ENCODE assay signal across 8 cellular contexts in genomic region chr15:66701422-66702034, GRCh38. TPM values are rescaled to one million over a fixed set of nuclear protein-coding genes. Genes with fewer than 3 reads are reported as not detected.
A peak's percentile ranks its signal among the peaks of the same experiment; 100 is the strongest.
DNase-seq lines count a peak whose midpoint lies in the region; ATAC-seq and TF ChIP-seq lines count a peak whose summit lies in the region.

No MANE protein-coding gene starts in this region.

- H3K4me1 ChIP-seq in liver (ENCODE audit: control insufficient read depth in 4 of 4, insufficient read depth in 4 of 4, low read length in 3 of 4): peaks cover 3 to 50% (median 34%) of the 10 kb centered on the region in 4 donors

- H3K4me3 ChIP-seq in AG09309 (ENCODE audit: control insufficient read depth, low read depth, low read length) (peak overlapping the region; percentile 60), liver (ENCODE audit: low read depth in 1 of 3, low read length in 3 of 3) (peak overlapping the region; percentile 60 to 86 (median 72))

- H3K9me3 Mint-ChIP-seq in chondrocyte (ENCODE audit: low read depth): no peaks in the 10 kb centered on the region
- H3K9me3 Mint-ChIP-seq in stimulated activated naive CD8-positive, alpha-beta T cell treated with anti-CD3 and anti-CD28 coated beads, Interleukin-15, Interleukin-2, amounts not matched to agents 100 ng/mL and 50 ng/mL, for 24 hours: no peaks in the 10 kb centered on the region

- ATAC-seq in GM18867 (IDR thresholded peaks at IDR 0.05; ENCODE audit: unreplicated experiment): peak; percentile 36
- peak; percentile 8 for ATAC-seq in HG03342 (IDR thresholded peaks at IDR 0.05; ENCODE audit: unreplicated experiment)
- ATAC-seq in GM21526 (IDR thresholded peaks at IDR 0.05; ENCODE audit: low FRiP score, unreplicated experiment): no peak

- TF ChIP-seq CTCF in AG09309 (IDR thresholded peaks at IDR 0.05; ENCODE audit: control insufficient read depth, insufficient read depth, low read depth, low read length, missing control alignments) (no peak), chondrocyte (IDR thresholded peaks at IDR 0.05) (no peak), liver (IDR thresholded peaks at IDR 0.05; ENCODE audit: low read depth, low read length, missing input control) (no peak)

- no peaks in the 10 kb centered on the region for H3K27me3 Mint-ChIP-seq in chondrocyte (ENCODE audit: low read depth)
- peaks cover 25% of the 10 kb centered on the region for H3K27me3 Mint-ChIP-seq in stimulated activated naive CD8-positive, alpha-beta T cell treated with anti-CD3 and anti-CD28 coated beads, Interleukin-15, Interleukin-2, amounts not matched to agents 100 ng/mL and 50 ng/mL, for 24 hours

- H3K4me1 Mint-ChIP-seq in chondrocyte (ENCODE audit: low read depth): peaks cover 29% of the 10 kb centered on the region
- H3K4me1 Mint-ChIP-seq in stimulated activated naive CD8-positive, alpha-beta T cell treated with anti-CD3 and anti-CD28 coated beads, Interleukin-15, Interleukin-2, amounts not matched to agents 100 ng/mL and 50 ng/mL, for 24 hours (ENCODE audit: low read depth): peaks cover 24% of the 10 kb centered on the region

- no peaks in the 10 kb centered on the region for H3K9me3 ChIP-seq in liver (ENCODE audit: control insufficient read depth in 4 of 4, low read length in 3 of 4)

- under 1% methylated on average over 48 of the region's 48 CpGs for WGBS in liver

- no peaks in the 10 kb centered on the region for H3K27me3 ChIP-seq in liver (ENCODE audit: control insufficient read depth in 4 of 4, insufficient read depth in 4 of 4, low read length in 3 of 4)

- peak overlapping the region; percentile 76 to 91 for H3K27ac ChIP-seq in liver (ENCODE audit: low read depth in 1 of 2, low read length in 2 of 2)

- no peaks in the 10 kb centered on the region for H3K36me3 ChIP-seq in liver (ENCODE audit: control insufficient read depth in 4 of 4, insufficient read depth in 3 of 4, low read depth in 1 of 4, low read length in 3 of 4)

- TF ChIP-seq RAD21 in liver (IDR thresholded peaks at IDR 0.05): no peak

- H3K27ac Mint-ChIP-seq in chondrocyte (ENCODE audit: unreplicated experiment): peak overlapping the region; percentile 79
- peak overlapping the region; percentile 58 for H3K27ac Mint-ChIP-seq in stimulated activated naive CD8-positive, alpha-beta T cell treated with anti-CD3 and anti-CD28 coated beads, Interleukin-15, Interleukin-2, amounts not matched to agents 100 ng/mL and 50 ng/mL, for 24 hours

- peak overlapping the region in 1 of 2 donors; percentile 72 for H3K9ac ChIP-seq in liver (ENCODE audit: low read depth in 1 of 2, low read length in 2 of 2)

- no peak for DNase-seq in AG09309 (ENCODE audit: low read depth)
- DNase-seq in T follicular helper cell (ENCODE audit: low read depth): peak; percentile 16
- no peak for DNase-seq in chondrocyte (ENCODE audit: low spot score)

- H3K4me3 Mint-ChIP-seq in chondrocyte (ENCODE audit: unreplicated experiment): peak overlapping the region; percentile 88
- peak overlapping the region; percentile 82 for H3K4me3 Mint-ChIP-seq in stimulated activated naive CD8-positive, alpha-beta T cell treated with anti-CD3 and anti-CD28 coated beads, Interleukin-15, Interleukin-2, amounts not matched to agents 100 ng/mL and 50 ng/mL, for 24 hours

- no peaks in the 10 kb centered on the region for H3K36me3 Mint-ChIP-seq in chondrocyte (ENCODE audit: low read depth)
- no peaks in the 10 kb centered on the region for H3K36me3 Mint-ChIP-seq in stimulated activated naive CD8-positive, alpha-beta T cell treated with anti-CD3 and anti-CD28 coated beads, Interleukin-15, Interleukin-2, amounts not matched to agents 100 ng/mL and 50 ng/mL, for 24 hours (ENCODE audit: low read depth)

TF ChIP-seq in liver, 16 proteins besides CTCF, POLR2A, EP300 and RAD21:
- TF ChIP-seq TAF1 (conservative IDR thresholded peaks at IDR 0.05) (no peak), FOXA2 (IDR thresholded peaks at IDR 0.05) (no peak), EGR1 (IDR thresholded peaks at IDR 0.05; ENCODE audit: low read depth in 2 of 2) (no peak), HNF4G (IDR thresholded peaks at IDR 0.05) (no peak), RXRA (IDR thresholded peaks at IDR 0.05) (no peak), HNF4A (conservative IDR thresholded peaks at IDR 0.05) (no peak), NR2F2 (IDR thresholded peaks at IDR 0.05) (no peak), GABPA (IDR thresholded peaks at IDR 0.05 in 1 of 2, conservative IDR thresholded peaks at IDR 0.05 in 1 of 2) (no peak)
- TF ChIP-seq, protein P1, sequence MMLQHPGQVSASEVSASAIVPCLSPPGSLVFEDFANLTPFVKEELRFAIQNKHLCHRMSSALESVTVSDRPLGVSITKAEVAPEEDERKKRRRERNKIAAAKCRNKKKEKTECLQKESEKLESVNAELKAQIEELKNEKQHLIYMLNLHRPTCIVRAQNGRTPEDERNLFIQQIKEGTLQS (IDR thresholded peaks at IDR 0.05): no peak

RNA-seq across cellular contexts. Expression of gene SMAD6, which starts 0.5 kb away (rescaled TPM):
- total RNA-seq in chondrocyte (5.2 to 29.0 TPM (median 6.6 TPM) in 3 replicates), liver (10 to 100 TPM; 14.1 to 15.1 TPM)
- polyA plus RNA-seq in liver: 1 to 10 TPM; 1.2 to 7.9 TPM
